ENCODE assay signal across 8 cellular contexts in genomic region chr12:50246873-50247612, GRCh38. TPM values are rescaled to one million over a fixed set of nuclear protein-coding genes. Genes with fewer than 3 reads are reported as not detected.
DNase-seq lines count a peak whose midpoint lies in the region; ATAC-seq and TF ChIP-seq lines count a peak whose summit lies in the region.

No MANE protein-coding gene starts in this region.

- H2AFZ ChIP-seq in PC-9: no peak overlapping the region

- intact Hi-C loops in PC-9 (cut with micrococcal nuclease; ENCODE audit: unreplicated experiment) (loop anchor here (1.0 to 10.0 kb wide), 3 partner anchors 24 to 158 kb away; partner anchors contain the start of genes LARP4 and LIMA1), mucosa of descending colon (cut with DNase I, micrococcal nuclease) (no loop called here)

- TF ChIP-seq CTCF in AG04449 (IDR thresholded peaks at IDR 0.05; ENCODE audit: insufficient read depth, low read length, missing control alignments): no peak
- TF ChIP-seq CTCF in GM20000 (IDR thresholded peaks at IDR 0.05; ENCODE audit: extremely low read depth, missing control alignments): no peak
- TF ChIP-seq CTCF in PC-9 (conservative IDR thresholded peaks at IDR 0.05): 0 out of 2 replicates have a peak, but pooled peaks have one; percentile 13
- TF ChIP-seq CTCF in mucosa of descending colon (IDR thresholded peaks at IDR 0.05): no peak

- H3K4me1 ChIP-seq in PC-9 (replicated peaks; ENCODE audit: insufficient read depth): peaks cover 96% of the 10 kb centered on the region
- H3K4me1 ChIP-seq in mucosa of descending colon (ENCODE audit: low read depth): peaks cover 45% of the 10 kb centered on the region

- H3K9me3 ChIP-seq in PC-9 (ENCODE audit: insufficient read depth, low read depth) (no peaks in the 10 kb centered on the region), mucosa of descending colon (no peaks in the 10 kb centered on the region)

- no peaks in the 10 kb centered on the region for H3K27me3 ChIP-seq in PC-9 (ENCODE audit: insufficient read depth, low read depth)

- H3K27ac ChIP-seq in PC-9: peak overlapping the region; percentile 97

- H3K9me2 ChIP-seq in PC-9 (ENCODE audit: insufficient read depth): no peaks in the 10 kb centered on the region

- H3F3A ChIP-seq in PC-9 (ENCODE audit: insufficient read depth, low read depth): peaks cover 64% of the 10 kb centered on the region

- H3K4me3 ChIP-seq in AG04449 (ENCODE audit: low read depth, low read length) (no peak overlapping the region), PC-9 (no peak overlapping the region), mucosa of descending colon (no peak overlapping the region)

- peak overlapping the region; percentile 47 for H3K4me2 ChIP-seq in PC-9

- peaks cover 20% of the 10 kb centered on the region; the same call in 1 of the 2 replicates for H3K36me3 ChIP-seq in PC-9 (ENCODE audit: low read depth)
- no peaks in the 10 kb centered on the region for H3K36me3 ChIP-seq in mucosa of descending colon (ENCODE audit: low read depth)

- H4K20me1 ChIP-seq in PC-9 (ENCODE audit: insufficient read depth): no peaks in the 10 kb centered on the region

- ATAC-seq in mucosa of descending colon: peak; percentile 92

- peak; percentile 94 for DNase-seq in AG04449 (ENCODE audit: low read depth, low spot score)
- DNase-seq in GM20000 (ENCODE audit: low spot score): peak; percentile 47
- peak; percentile 83 to 98 for DNase-seq in PC-9
- DNase-seq in cerebellar nuclear complex (lab: John Stamatoyannopoulos, UW): peak; percentile 83 to 91
- peak; percentile 81 to 89 (median 84) for DNase-seq in mucosa of descending colon
- peak; percentile 61 for DNase-seq in ureter (ENCODE audit: low spot score)
- no peak for DNase-seq in NCI-H524 treated with DMSO at 0.1 percent for 48 hours (lab: John Stamatoyannopoulos, UW)
- DNase-seq in activated gamma-delta T cell (lab: John Stamatoyannopoulos, UW): no peak

- H3K79me2 ChIP-seq in PC-9 (ENCODE audit: low read depth): peaks cover 57% of the 10 kb centered on the region

- no TSS peak for BruUV-seq in PC-9 (replicated peaks; lab: Mats Ljungman, UMichigan)

- POLR2A ChIA-PET in AG04449 (lab: Yijun Ruan, JAX) (interaction anchor here (1.2 to 1.5 kb wide), 3 partner anchors 24 to 37 kb away, joined by 3 to 6 read pairs (median 4); partner anchors contain the start of gene LIMA1), PC-9 (lab: Charles Lee; ENCODE audit: unreplicated experiment) (interaction anchor here (0.5 to 0.7 kb wide), 4 partner anchors 26 to 505 kb away, joined by 3 to 19 read pairs (median 4); no protein-coding TSS in a partner anchor)

- CTCF ChIA-PET in AG04449 (lab: Yijun Ruan, JAX) (interaction anchor here (0.9 to 1.9 kb wide), 4 partner anchors 26 to 158 kb away, joined by 3 to 6 read pairs (median 5); no protein-coding TSS in a partner anchor), PC-9 (lab: Charles Lee) (interaction anchor here (1.0 kb wide), 2 partner anchors 25 to 45 kb away, joined by 3 to 4 read pairs; no protein-coding TSS in a partner anchor)

RNA-seq across cellular contexts. Expression of gene LIMA1, which starts 36.3 kb away (rescaled TPM):
- total RNA-seq in PC-9 (2021) (73.1 and 98.6 TPM in 2 replicates), mucosa of descending colon (100 to 1,000 TPM; 155 to 364 (median 249) TPM), ureter (177 TPM)

Comparison
In these comparisons a context has a peak if more than half of its experiments do, and no peak if none do; other contexts are left out.
1. DNase-seq: peak in AG04449 (single experiment), GM20000 (single experiment), PC-9 (2 of 2), cerebellar nuclear complex (2 of 2), mucosa of descending colon (3 of 3) and ureter (single experiment); none in NCI-H524 treated with DMSO at 0.1 percent for 48 hours (single experiment) and activated gamma-delta T cell (single experiment).